20 cellular contexts compared by ENCODE assay signal in genomic region chr6:62819640-62820039, GRCh38.
DNase-seq lines count a peak whose midpoint lies in the region; ATAC-seq and TF ChIP-seq lines count a peak whose summit lies in the region.
"Had no signal": no experiment of that assay in that cellular context is flagged by ENCODE, and none has a peak within 500 bp of the region (broad histone marks: within the 10 kb centered on the region; RNA-seq: fewer than 3 reads in every experiment).

No MANE protein-coding gene starts in this region.

- H3K36me3 Mint-ChIP-seq in endodermal cell (ENCODE audit: low read depth): peaks cover 72% of the 10 kb centered on the region
- no peaks in the 10 kb centered on the region for H3K36me3 Mint-ChIP-seq in nephron (ENCODE audit: low read depth)
- H3K36me3 Mint-ChIP-seq: CD4-positive, alpha-beta memory T cell had no signal

- H3K4me1 ChIP-seq in endodermal cell (ENCODE audit: control insufficient read depth, insufficient read depth, low read length): peaks cover 3% of the 10 kb centered on the region
- H3K4me1 ChIP-seq: A549, Caco-2 had no signal

- no peaks in the 10 kb centered on the region for H3K27me3 ChIP-seq in endodermal cell (ENCODE audit: control insufficient read depth, insufficient read depth, low read length, poor library complexity, severe bottlenecking)

- ATAC-seq in GM19397 (IDR thresholded peaks at IDR 0.05; ENCODE audit: unreplicated experiment): no peak
- ATAC-seq: A549 had no signal

- H3K9me3 ChIP-seq in endodermal cell (ENCODE audit: control insufficient read depth, low read length): peaks cover 45% of the 10 kb centered on the region
- H3K9me3 ChIP-seq: A549, Caco-2 had no signal

- H3K4me3 Mint-ChIP-seq in endodermal cell (no peak overlapping the region), nephron (no peak overlapping the region)
- H3K4me3 Mint-ChIP-seq: CD4-positive, alpha-beta memory T cell had no signal

- H3K9ac ChIP-seq in endodermal cell (ENCODE audit: extremely low read depth, low read length, poor library complexity, severe bottlenecking): no peak overlapping the region
- H3K9ac ChIP-seq: GM23248 had no signal

- peaks cover 51% of the 10 kb centered on the region for H3K36me3 ChIP-seq in endodermal cell (ENCODE audit: control insufficient read depth, insufficient read depth, low read length)

- H3K4me3 ChIP-seq in endodermal cell (ENCODE audit: low read length): peak overlapping the region; percentile 37
- H3K4me3 ChIP-seq: A549, GM23248 had no signal

- 94 to 97% methylated on average over 2 of the region's 2 CpGs for WGBS in endodermal cell (ENCODE audit: insufficient coverage in 1 of 2, insufficient read length in 1 of 2), 2 experiments

- no peaks in the 10 kb centered on the region for H3K27me3 Mint-ChIP-seq in endodermal cell (ENCODE audit: insufficient read depth)
- no peaks in the 10 kb centered on the region for H3K27me3 Mint-ChIP-seq in nephron (ENCODE audit: low read depth)
- H3K27me3 Mint-ChIP-seq: CD4-positive, alpha-beta memory T cell had no signal

- H3K27ac Mint-ChIP-seq in endodermal cell (no peak overlapping the region), nephron (peak overlapping the region in 2 of 3 experiments; percentile 67 to 76)
- H3K27ac Mint-ChIP-seq: CD4-positive, alpha-beta memory T cell had no signal

- DNase-seq in HT-29 (ENCODE audit: low spot score) (peak; percentile 57), endodermal cell (no peak), NCI-H446 treated with DMSO at 0.1 percent for 48 hours (lab: John Stamatoyannopoulos, UW) (no peak), germinal center (ENCODE audit: low spot score) (no peak), AG08395 (ENCODE audit: low spot score) (no peak)
- DNase-seq: 8988T; ACHN; C1 segment of cervical spinal cord; Caco-2; CD4-positive, alpha-beta memory T cell; DMS153; DMS79 treated with DMSO at 0.1 percent for 48 hours; GF-D8; GM23248; H7; HCEC 1CT had no signal

- peak overlapping the region; percentile 57 for H3K27ac ChIP-seq in 22Rv1
- no peak overlapping the region for H3K27ac ChIP-seq in endodermal cell (ENCODE audit: low read depth, low read length)
- H3K27ac ChIP-seq: A549, GM23248 had no signal

- H3K4me1 Mint-ChIP-seq in endodermal cell (peaks cover 17% of the 10 kb centered on the region), nephron (no peaks in the 10 kb centered on the region)
- H3K4me1 Mint-ChIP-seq: CD4-positive, alpha-beta memory T cell had no signal

- H3K9me3 Mint-ChIP-seq in endodermal cell: peaks cover 42% of the 10 kb centered on the region
- H3K9me3 Mint-ChIP-seq in nephron: peaks cover 3% of the 10 kb centered on the region

- TF ChIP-seq CTCF in 22Rv1 (IDR thresholded peaks at IDR 0.05) (no peak), endodermal cell (conservative IDR thresholded peaks at IDR 0.05) (no peak), nephron (IDR thresholded peaks at IDR 0.05; ENCODE audit: unreplicated experiment in 3 of 3) (no peak)
